Comparison of ENCODE assay signal across 17 cellular contexts in genomic region chr11:11458523-11458922, GRCh38.
DNase-seq lines count a peak whose midpoint lies in the region; ATAC-seq and TF ChIP-seq lines count a peak whose summit lies in the region.
"Had no signal": no experiment of that assay in that cellular context is flagged by ENCODE, and none has a peak within 500 bp of the region (broad histone marks: within the 10 kb centered on the region; RNA-seq: fewer than 3 reads in every experiment).

No MANE protein-coding gene starts in this region.

- H2BK5ac ChIP-seq in IMR-90 (ENCODE audit: low read depth, low read length, poor library complexity, severe bottlenecking), result no peak overlapping the region

- no peak overlapping the region for H4K8ac ChIP-seq in IMR-90 (ENCODE audit: low read depth in 2 of 2, low read length in 2 of 2)

- no peaks in the 10 kb centered on the region for H3K27me3 Mint-ChIP-seq in neural crest cell (ENCODE audit: low read depth)
- H3K27me3 Mint-ChIP-seq: CD4-positive, alpha-beta T cell had no signal

- no peak for TF ChIP-seq CTCF in AG04450 (IDR thresholded peaks at IDR 0.05; ENCODE audit: low read depth, low read length)
- TF ChIP-seq CTCF in IMR-90 (conservative IDR thresholded peaks at IDR 0.05; ENCODE audit: low read depth, low read length), result no peak
- no peak for TF ChIP-seq CTCF in neural crest cell (conservative IDR thresholded peaks at IDR 0.05)

- no peak overlapping the region for H2AFZ ChIP-seq in IMR-90 (replicated peaks; ENCODE audit: low read length, poor library complexity)
- H2AFZ ChIP-seq: GM23338 had no signal

- H3K4me3 ChIP-seq in AG04450 (ENCODE audit: low read depth, low read length), result no peak overlapping the region
- H3K4me3 ChIP-seq in IMR-90 (ENCODE audit: insufficient read depth, low read depth, low read length), result no peak overlapping the region
- no peak overlapping the region for H3K4me3 ChIP-seq in MG63
- H3K4me3 ChIP-seq: GM23338 had no signal

- no peak overlapping the region for H2BK15ac ChIP-seq in IMR-90 (ENCODE audit: low read depth, low read length)

- no peak for TF ChIP-seq RAD21 in IMR-90 (IDR thresholded peaks at IDR 0.05; ENCODE audit: low read length)

- no peak overlapping the region for H3K9ac ChIP-seq in IMR-90 (ENCODE audit: low read depth, low read length)

- 27% methylated on average over 2 of the region's 8 CpGs; no CpG with 5 or more reads in 1 of the 2 experiments for WGBS in IMR-90 (ENCODE audit: extremely low coverage in 2 of 2, insufficient read length in 1 of 2), 2 experiments

- no peaks in the 10 kb centered on the region for H3K9me3 Mint-ChIP-seq in neural crest cell
- H3K9me3 Mint-ChIP-seq: CD4-positive, alpha-beta T cell; GM23338 had no signal

- no peak overlapping the region; the same call in 1 of the 2 replicates for H2BK20ac ChIP-seq in IMR-90 (ENCODE audit: low read depth, low read length)

- no peaks in the 10 kb centered on the region; the same call in 1 of the 2 replicates for H3K9me3 ChIP-seq in AG04450 (ENCODE audit: control insufficient read depth, insufficient read depth, low read length)
- peaks cover 2% of the 10 kb centered on the region; the same call in 1 of the 2 replicates for H3K9me3 ChIP-seq in IMR-90 (ENCODE audit: control insufficient read depth, insufficient read depth, low read length)
- H3K9me3 ChIP-seq in MG63, result no peaks in the 10 kb centered on the region

- dilution Hi-C loops in IMR-90 (cut with HindIII; ENCODE audit: low sequenced_read_pairs, unreplicated experiment), result no loop called here

- no peak overlapping the region for H3K56ac ChIP-seq in IMR-90 (ENCODE audit: extremely low read depth, insufficient read depth, low read length)

- H3K27me3 ChIP-seq in AG04450 (ENCODE audit: control insufficient read depth, insufficient read depth, low read length), result peaks cover 5% of the 10 kb centered on the region
- peaks cover 11% of the 10 kb centered on the region for H3K27me3 ChIP-seq in IMR-90 (ENCODE audit: control insufficient read depth, insufficient read depth, low read length)
- H3K27me3 ChIP-seq in MG63, result no peaks in the 10 kb centered on the region

- DNase-seq in AG04450 (ENCODE audit: low read depth, low spot score) (no peak), IMR-90 (no peak), caudate nucleus (lab: John Stamatoyannopoulos, UW) (peak in 2 of 61 donors; percentile 14 to 34), neural crest cell (ENCODE audit: low read depth, low spot score) (no peak), MG63 (no peak), midbrain (lab: John Stamatoyannopoulos, UW) (no peak), NCI-H187 (lab: John Stamatoyannopoulos, UW) (no peak)
- DNase-seq: ACHN; Calu3; CD4-positive, alpha-beta T cell; DMS153; EL; GDM1; H9 had no signal

- H3K4me2 ChIP-seq in IMR-90 (ENCODE audit: low read depth, low read length), result no peak overlapping the region
- H3K4me2 ChIP-seq: GM23338 had no signal

- no peaks in the 10 kb centered on the region for H3K9me1 ChIP-seq in IMR-90 (ENCODE audit: insufficient read depth, low read length)

- H3K23ac ChIP-seq in IMR-90 (ENCODE audit: low read depth, low read length), result no peak overlapping the region

- no peak overlapping the region for H4K91ac ChIP-seq in IMR-90 (ENCODE audit: insufficient read depth, low read depth, low read length)

- no peak overlapping the region for H2AK9ac ChIP-seq in IMR-90 (replicated peaks; ENCODE audit: low read depth, low read length, poor library complexity)

- CTCF ChIA-PET in AG04450 (lab: Charles Lee), result no interaction called here
- CTCF ChIA-PET in IMR-90 (lab: Yijun Ruan, JAX), result no interaction called here

- intact Hi-C loops in IMR-90 (cut with micrococcal nuclease), result no loop called here

- H3K36me3 ChIP-seq in IMR-90 (ENCODE audit: control insufficient read depth, insufficient read depth, low read length), result no peaks in the 10 kb centered on the region
- H3K36me3 ChIP-seq in MG63, result no peaks in the 10 kb centered on the region

- H3K4ac ChIP-seq in IMR-90 (ENCODE audit: low read depth, low read length), result no peak overlapping the region

- H3K4me3 Mint-ChIP-seq in neural crest cell, result no peak overlapping the region
- H3K4me3 Mint-ChIP-seq: B cell; CD4-positive, alpha-beta T cell; GM23338; H9 had no signal

- no peaks in the 10 kb centered on the region for H3K79me1 ChIP-seq in IMR-90 (ENCODE audit: low read depth in 1 of 2, low read length in 2 of 2)

- H3K14ac ChIP-seq in IMR-90 (replicated peaks; ENCODE audit: low read depth, low read length), result no peak overlapping the region

- H2AK5ac ChIP-seq in IMR-90 (ENCODE audit: low read depth, low read length), result peak overlapping the region; percentile 7; the same call in 1 of the 2 replicates

- H2BK120ac ChIP-seq in IMR-90 (ENCODE audit: low read depth, low read length), result no peak overlapping the region

- ATAC-seq in IMR-90 (ENCODE audit: low read depth) (no peak), HG03025 (IDR thresholded peaks at IDR 0.05; ENCODE audit: low FRiP score, unreplicated experiment) (no peak)
- ATAC-seq: GM23338 had no signal

- in situ Hi-C loops in IMR-90 (cut with MboI; ENCODE audit: low sequenced_read_pairs), result no loop called here

- peaks cover 7% of the 10 kb centered on the region; the same call in 1 of the 2 replicates for H3K4me1 ChIP-seq in IMR-90 (ENCODE audit: control insufficient read depth, insufficient read depth, low read length)

- POLR2A ChIA-PET in AG04450 (lab: Yijun Ruan, JAX) (no interaction called here), IMR-90 (lab: Charles Lee; ENCODE audit: unreplicated experiment) (no interaction called here)

- H3K18ac ChIP-seq in IMR-90 (ENCODE audit: low read depth, low read length), result no peak overlapping the region

- H3K36me3 Mint-ChIP-seq in neural crest cell (ENCODE audit: low read depth), result no peaks in the 10 kb centered on the region

- H4K20me1 ChIP-seq in IMR-90 (ENCODE audit: insufficient read depth, low read length), result no peaks in the 10 kb centered on the region

- no peak overlapping the region for H4K5ac ChIP-seq in IMR-90 (ENCODE audit: low read depth, low read length)

- no TSS peak for BruUV-seq in IMR-90 (replicated peaks; lab: Mats Ljungman, UMichigan)

- no peak for TF ChIP-seq POLR2A in IMR-90 (IDR thresholded peaks at IDR 0.05; ENCODE audit: low read depth, low read length)

- H3K4me1 Mint-ChIP-seq in neural crest cell, result peaks cover 29% of the 10 kb centered on the region
- H3K4me1 Mint-ChIP-seq: B cell had no signal

- H3K27ac Mint-ChIP-seq in neural crest cell (ENCODE audit: unreplicated experiment), result peak overlapping the region; percentile 54
- H3K27ac Mint-ChIP-seq: B cell; CD4-positive, alpha-beta T cell; GM23338; H9 had no signal

- H3K27ac ChIP-seq in AG04450 (ENCODE audit: low read depth, low read length) (peak overlapping the region; percentile 11), IMR-90 (ENCODE audit: insufficient read depth, low read length) (no peak overlapping the region), caudate nucleus (ENCODE audit: low read depth, low read length) (peak overlapping the region; percentile 42)

TF ChIP-seq in IMR-90, 13 proteins besides CTCF, POLR2A, EP300 and RAD21:
- TF ChIP-seq SMC3 (IDR thresholded peaks at IDR 0.05; ENCODE audit: low read depth, low read length) (no peak), FOS (IDR thresholded peaks at IDR 0.05; ENCODE audit: low read depth, low read length) (no peak), RFX5 (IDR thresholded peaks at IDR 0.05; ENCODE audit: low read depth, low read length) (no peak), MXI1 (IDR thresholded peaks at IDR 0.05; ENCODE audit: borderline replicate concordance, low read depth, low read length) (no peak), USF2 (IDR thresholded peaks at IDR 0.05; ENCODE audit: low read depth, low read length) (no peak), CHD1 (IDR thresholded peaks at IDR 0.05; ENCODE audit: low read depth, low read length) (no peak), ELK1 (IDR thresholded peaks at IDR 0.05; ENCODE audit: borderline replicate concordance, low read depth, low read length) (no peak), MAZ (IDR thresholded peaks at IDR 0.05; ENCODE audit: borderline replicate concordance, low read depth, low read length) (no peak), NFE2L2 (IDR thresholded peaks at IDR 0.05; ENCODE audit: low read depth, low read length) (no peak), CEBPB (IDR thresholded peaks at IDR 0.05; ENCODE audit: low read depth, low read length) (no peak), MAFK (IDR thresholded peaks at IDR 0.05; ENCODE audit: low read depth, low read length) (no peak), RCOR1 (IDR thresholded peaks at IDR 0.05; ENCODE audit: insufficient replicate concordance, low read length) (no peak), BHLHE40 (IDR thresholded peaks at IDR 0.05; ENCODE audit: low read depth, low read length) (no peak)
